In the genomic region with DNA sequence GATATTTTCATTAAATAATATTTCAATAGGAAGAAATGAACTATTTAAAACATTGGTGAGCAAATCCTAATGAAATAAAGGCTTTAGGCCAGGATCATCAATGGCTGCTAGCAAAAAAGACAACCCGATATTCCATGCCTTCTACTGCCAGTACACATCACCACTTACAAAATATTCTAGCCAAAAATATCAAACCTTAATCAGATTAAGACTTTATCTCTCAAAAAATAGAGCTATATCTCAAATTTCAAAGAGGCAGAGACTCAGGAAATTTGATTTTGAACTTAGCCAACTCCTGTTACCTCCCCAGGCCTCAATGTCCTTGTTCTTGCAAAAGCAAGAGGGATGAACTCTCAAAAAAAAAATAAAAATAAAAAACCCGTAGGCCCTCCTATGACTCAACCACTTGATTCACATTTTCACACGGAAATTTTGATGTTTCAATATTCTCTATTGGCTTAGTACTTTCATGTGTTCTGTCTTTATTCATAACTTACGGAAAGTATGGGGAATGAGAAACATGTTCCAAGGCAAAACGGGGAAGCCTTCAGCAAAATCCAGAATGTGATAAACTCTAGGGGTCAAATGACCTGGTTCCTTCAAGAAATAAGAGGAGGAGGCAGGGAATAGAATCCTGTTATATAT, we compare ENCODE assay signal across 23 cellular contexts.
DNase-seq lines count a peak whose midpoint lies in the region; ATAC-seq and TF ChIP-seq lines count a peak whose summit lies in the region.
"Had no signal": no experiment of that assay in that cellular context is flagged by ENCODE, and none has a peak within 500 bp of the region (broad histone marks: within the 10 kb centered on the region; RNA-seq: fewer than 3 reads in every experiment).

No MANE protein-coding gene starts in this region.

- H3K36me3 Mint-ChIP-seq in activated CD4-positive, alpha-beta T cell treated with anti-CD3 and anti-CD28 coated beads for 36 hours (ENCODE audit: low read depth): no peaks in the 10 kb centered on the region
- H3K36me3 Mint-ChIP-seq in Calu3 (ENCODE audit: insufficient read depth, unreplicated experiment): peaks cover 10% of the 10 kb centered on the region
- H3K36me3 Mint-ChIP-seq: natural killer cell had no signal

- H2AFZ ChIP-seq in mesenchymal stem cell (ENCODE audit: low read depth, low read length): no peak overlapping the region

- no peak overlapping the region for H3K4ac ChIP-seq in mesenchymal stem cell (ENCODE audit: low read depth in 1 of 2, low read length in 2 of 2)

- H2BK5ac ChIP-seq in mesenchymal stem cell (ENCODE audit: low read depth, low read length, poor library complexity, severe bottlenecking): no peak overlapping the region

- no peak overlapping the region for H3K14ac ChIP-seq in mesenchymal stem cell (ENCODE audit: low read length in 2 of 2)

- no peak overlapping the region for H4K8ac ChIP-seq in mesenchymal stem cell (ENCODE audit: low read length)

- ATAC-seq in activated CD4-positive, alpha-beta T cell treated with anti-CD3 and anti-CD28 coated beads for 36 hours: peak; percentile 42
- ATAC-seq in GM18870 (IDR thresholded peaks at IDR 0.05; ENCODE audit: unreplicated experiment) (no peak), GM21825 (IDR thresholded peaks at IDR 0.05; ENCODE audit: unreplicated experiment) (no peak)
- ATAC-seq: natural killer cell, upper lobe of right lung had no signal

- no peak overlapping the region for H3K9ac ChIP-seq in mesenchymal stem cell (ENCODE audit: low read length)

- no peak overlapping the region for H4K91ac ChIP-seq in mesenchymal stem cell (ENCODE audit: low read length)

- H3K36me3 ChIP-seq in ascending aorta (no peaks in the 10 kb centered on the region), mesenchymal stem cell (ENCODE audit: control insufficient read depth in 1 of 2, insufficient read depth in 2 of 2, low read depth in 1 of 2, low read length in 2 of 2) (no peaks in the 10 kb centered on the region)
- H3K36me3 ChIP-seq: cardiac muscle cell, heart right ventricle, Peyer's patch, SJCRH30, upper lobe of right lung had no signal

- H3K27me3 ChIP-seq in ascending aorta (no peaks in the 10 kb centered on the region), mesenchymal stem cell (ENCODE audit: control insufficient read depth in 1 of 2, insufficient read depth in 1 of 2, low read length in 2 of 2) (no peaks in the 10 kb centered on the region)
- H3K27me3 ChIP-seq: cardiac muscle cell, heart right ventricle, Peyer's patch, SJCRH30, upper lobe of right lung had no signal

- no peak for TF ChIP-seq CTCF in Calu3 (IDR thresholded peaks at IDR 0.05; ENCODE audit: unreplicated experiment)
- no peak for TF ChIP-seq CTCF in ascending aorta (IDR thresholded peaks at IDR 0.05)

- peaks cover 2% of the 10 kb centered on the region for H3K9me3 Mint-ChIP-seq in activated CD4-positive, alpha-beta T cell treated with anti-CD3 and anti-CD28 coated beads for 36 hours (ENCODE audit: low read depth)
- no peaks in the 10 kb centered on the region for H3K9me3 Mint-ChIP-seq in Calu3 (ENCODE audit: low read depth, unreplicated experiment)
- H3K9me3 Mint-ChIP-seq: activated CD4-positive, alpha-beta T cell treated with anti-CD3 and anti-CD28 coated beads, Interleukin-2, amount 10 ng/mL, durations not matched to agents 7 days and 5 days; natural killer cell had no signal

- H2BK15ac ChIP-seq in mesenchymal stem cell (ENCODE audit: low read depth, poor library complexity, severe bottlenecking): no peak overlapping the region

- H3K27me3 Mint-ChIP-seq in activated CD4-positive, alpha-beta T cell treated with anti-CD3 and anti-CD28 coated beads for 36 hours: no peaks in the 10 kb centered on the region
- no peaks in the 10 kb centered on the region for H3K27me3 Mint-ChIP-seq in Calu3 (ENCODE audit: unreplicated experiment)
- H3K27me3 Mint-ChIP-seq: activated CD4-positive, alpha-beta T cell treated with anti-CD3 and anti-CD28 coated beads, Interleukin-2, amount 10 ng/mL, durations not matched to agents 7 days and 5 days; B cell had no signal

- peak overlapping the region; percentile 26 to 70 for H3K27ac ChIP-seq in ascending aorta
- no peak overlapping the region for H3K27ac ChIP-seq in mesenchymal stem cell (ENCODE audit: low read length, poor library complexity, severe bottlenecking)
- H3K27ac ChIP-seq: cardiac muscle cell, Peyer's patch, SJCRH30, upper lobe of right lung had no signal

- CTCF ChIA-PET in activated CD4-positive, alpha-beta T cell treated with anti-CD3 and anti-CD28 coated beads for 36 hours (lab: Charles Lee): interaction anchor here (1.2 to 1.3 kb wide), 3 partner anchors 67 to 359 kb away, joined by 3 to 4 read pairs (median 3); no protein-coding TSS in a partner anchor
- CTCF ChIA-PET in Calu3 (lab: Charles Lee): interaction anchor here (0.7 kb wide), 3 partner anchors 22 to 1695 kb away, joined by 3 read pairs; no protein-coding TSS in a partner anchor

- no peak overlapping the region for H2BK12ac ChIP-seq in mesenchymal stem cell (ENCODE audit: low read length in 2 of 2)

- no peaks in the 10 kb centered on the region for H3K9me3 ChIP-seq in ascending aorta
- no peaks in the 10 kb centered on the region for H3K9me3 ChIP-seq in mesenchymal stem cell (ENCODE audit: control insufficient read depth, low read length)
- H3K9me3 ChIP-seq: heart right ventricle, Peyer's patch, upper lobe of right lung had no signal

- no peak overlapping the region for H3K18ac ChIP-seq in mesenchymal stem cell (ENCODE audit: low read depth in 1 of 2, low read length in 2 of 2)

- intact Hi-C loops in activated CD4-positive, alpha-beta T cell treated with anti-CD3 and anti-CD28 coated beads for 36 hours (cut with DNase I, micrococcal nuclease): loop anchor here (1.0 to 5.0 kb wide), 5 partner anchors 69 to 334 kb away; no protein-coding TSS in a partner anchor
- intact Hi-C loops in Calu3 (cut with micrococcal nuclease; ENCODE audit: unreplicated experiment) (loop anchor here (2.0 kb wide), 3 partner anchors 37 to 297 kb away; no protein-coding TSS in a partner anchor), ascending aorta (cut with DNase I) (no loop called here)

- H3K23ac ChIP-seq in mesenchymal stem cell (ENCODE audit: low read length in 2 of 2): no peak overlapping the region

- no peaks in the 10 kb centered on the region for H3K79me1 ChIP-seq in mesenchymal stem cell (replicated peaks; ENCODE audit: low read length, poor library complexity, severe bottlenecking)

- no peak overlapping the region for H2AK5ac ChIP-seq in mesenchymal stem cell (ENCODE audit: low read length, severe bottlenecking)

- H3K4me3 Mint-ChIP-seq in activated CD4-positive, alpha-beta T cell treated with anti-CD3 and anti-CD28 coated beads for 36 hours: no peak overlapping the region
- H3K4me3 Mint-ChIP-seq in Calu3 (ENCODE audit: low read depth, unreplicated experiment): no peak overlapping the region
- H3K4me3 Mint-ChIP-seq: activated CD4-positive, alpha-beta T cell treated with anti-CD3 and anti-CD28 coated beads, Interleukin-2, amount 10 ng/mL, durations not matched to agents 7 days and 5 days; B cell; natural killer cell; T-helper 1 cell treated with Interleukin-12 subunit alpha and Interleukin-12 subunit beta and Interleukin-4 antibody, amounts not matched to agents 30 μg/mL and 1 μg/mL, for 36 hours had no signal

- WGBS in mesenchymal stem cell: 99% methylated on average over 3 of the region's 5 CpGs

- no peak overlapping the region for H2BK120ac ChIP-seq in mesenchymal stem cell (ENCODE audit: low read depth, low read length)

- BruUV-seq in Calu3 (replicated peaks; lab: Mats Ljungman, UMichigan): no TSS peak

- DNase-seq in activated CD4-positive, alpha-beta T cell treated with anti-CD3 and anti-CD28 coated beads for 36 hours: no peak
- DNase-seq in activated CD4-positive, alpha-beta T cell treated with anti-CD3 and anti-CD28 coated beads, Interleukin-2, amount 50 U/mL, for 48 hours: no peak
- DNase-seq in Calu3 (no peak), ascending aorta (ENCODE audit: low spot score in 2 of 2) (no peak), mesenchymal stem cell (peak; percentile 23), NCI-H748 treated with DMSO at 0.1 percent for 48 hours (lab: John Stamatoyannopoulos, UW) (no peak)
- DNase-seq: activated CD4-positive, alpha-beta T cell treated with anti-CD3 and anti-CD28 coated beads, Interleukin-2, amount 10 ng/mL, durations not matched to agents 7 days and 5 days; dermis blood vessel endothelial cell; heart right ventricle; natural killer cell; NCI-H1092 treated with DMSO at 0.1 percent for 48 hours; NCI-H2029 treated with DMSO at 0.1 percent for 48 hours; NCI-H226; Peyer's patch; retina; SJCRH30; stimulated activated CD4-positive, alpha-beta T cell treated with anti-CD3 and anti-CD28 coated beads, Interleukin-12 subunit alpha, Interleukin-12 subunit beta, amount 100 ng/mL, for 4 hours; upper lobe of right lung had no signal

- POLR2A ChIA-PET in activated CD4-positive, alpha-beta T cell treated with anti-CD3 and anti-CD28 coated beads for 36 hours (lab: Charles Lee): interaction anchor here (0.7 kb wide), 1 partner anchor 20 kb away, joined by 4 read pairs; no protein-coding TSS in a partner anchor

- H3K4me2 ChIP-seq in mesenchymal stem cell (ENCODE audit: low read length, poor library complexity, severe bottlenecking): no peak overlapping the region

- H3K4me1 Mint-ChIP-seq in activated CD4-positive, alpha-beta T cell treated with anti-CD3 and anti-CD28 coated beads for 36 hours: peaks cover 26% of the 10 kb centered on the region
- peaks cover 48% of the 10 kb centered on the region for H3K4me1 Mint-ChIP-seq in Calu3 (ENCODE audit: low read depth, unreplicated experiment)
- H3K4me1 Mint-ChIP-seq: activated CD4-positive, alpha-beta T cell treated with anti-CD3 and anti-CD28 coated beads, Interleukin-2, amount 10 ng/mL, durations not matched to agents 7 days and 5 days; B cell; natural killer cell had no signal

- H3K4me1 ChIP-seq in ascending aorta (peaks cover 0 to 14% of the 10 kb centered on the region in 2 donors), mesenchymal stem cell (ENCODE audit: control insufficient read depth, insufficient read depth, low read depth, low read length) (peaks cover 1% of the 10 kb centered on the region)
- H3K4me1 ChIP-seq: Peyer's patch had no signal

- H3K27ac Mint-ChIP-seq in activated CD4-positive, alpha-beta T cell treated with anti-CD3 and anti-CD28 coated beads for 36 hours: no peak overlapping the region
- H3K27ac Mint-ChIP-seq in Calu3 (ENCODE audit: unreplicated experiment): peak overlapping the region; percentile 98
- H3K27ac Mint-ChIP-seq: activated CD4-positive, alpha-beta T cell treated with anti-CD3 and anti-CD28 coated beads, Interleukin-2, amount 10 ng/mL, durations not matched to agents 7 days and 5 days; B cell; natural killer cell; T-helper 1 cell treated with Interleukin-12 subunit alpha and Interleukin-12 subunit beta and Interleukin-4 antibody, amounts not matched to agents 30 μg/mL and 1 μg/mL, for 36 hours had no signal

- H3K4me3 ChIP-seq in ascending aorta (no peak overlapping the region), mesenchymal stem cell (ENCODE audit: insufficient read depth in 1 of 2, low read depth in 1 of 2, low read length in 2 of 2) (no peak overlapping the region)
- H3K4me3 ChIP-seq: cardiac muscle cell, heart right ventricle, Peyer's patch, SJCRH30, upper lobe of right lung had no signal
